In genomic region chr10:51145388-51145787, GRCh38 we compare ENCODE assay signal across 15 cellular contexts.
A peak's percentile ranks its signal among the peaks of the same experiment; 100 is the strongest.
DNase-seq lines count a peak whose midpoint lies in the region; ATAC-seq and TF ChIP-seq lines count a peak whose summit lies in the region.
"Had no signal": no experiment of that assay in that cellular context is flagged by ENCODE, and none has a peak within 500 bp of the region (broad histone marks: within the 10 kb centered on the region; RNA-seq: fewer than 3 reads in every experiment).

No MANE protein-coding gene starts in this region.

- H3K27me3 ChIP-seq in gastroesophageal sphincter (no peaks in the 10 kb centered on the region), thoracic aorta (replicated peaks; ENCODE audit: insufficient read depth) (no peaks in the 10 kb centered on the region)
- H3K27me3 ChIP-seq: BE2C had no signal

- TF ChIP-seq EP300 in gastroesophageal sphincter (IDR thresholded peaks at IDR 0.05), result no peak

- peak overlapping the region; percentile 6; the same call in 1 of the 2 replicates for H3K27ac Mint-ChIP-seq in WTC11
- H3K27ac Mint-ChIP-seq in activated naive CD8-positive, alpha-beta T cell treated with anti-CD3 and anti-CD28 coated beads, Interleukin-2, amount 50 U/mL, for 24 hours, result no peak overlapping the region
- H3K27ac Mint-ChIP-seq: CD4-positive, alpha-beta memory T cell had no signal

- CTCF ChIA-PET in WTC11 (lab: Charles Lee), result interaction anchor here (0.6 kb wide), 2 partner anchors 320 to 763 kb away, joined by 3 read pairs; no protein-coding TSS in a partner anchor

- TF ChIP-seq POLR2A in gastroesophageal sphincter (IDR thresholded peaks at IDR 0.05), result no peak

- H3K27ac ChIP-seq in gastroesophageal sphincter (peak overlapping the region in 3 of 4 donors; percentile 9 to 29 (median 14)), thoracic aorta (peak overlapping the region in 1 of 2 donors; percentile 57)
- H3K27ac ChIP-seq: A549, C4-2B, HL-60 had no signal

- H3K36me3 ChIP-seq in gastroesophageal sphincter (no peaks in the 10 kb centered on the region), thoracic aorta (no peaks in the 10 kb centered on the region)
- H3K36me3 ChIP-seq: BE2C had no signal

- H3K4me1 ChIP-seq in gastroesophageal sphincter (peaks cover 0 to 32% (median 3%) of the 10 kb centered on the region in 3 donors), thoracic aorta (ENCODE audit: control insufficient read depth in 1 of 2, low read depth in 2 of 2) (peaks cover 13 to 52% of the 10 kb centered on the region in 2 donors)
- H3K4me1 ChIP-seq: A549, BE2C had no signal

- POLR2A ChIA-PET in WTC11 (lab: Charles Lee), result no interaction called here

- no peaks in the 10 kb centered on the region for H3K27me3 Mint-ChIP-seq in WTC11 (ENCODE audit: low read depth)
- peaks cover 2% of the 10 kb centered on the region for H3K27me3 Mint-ChIP-seq in activated naive CD8-positive, alpha-beta T cell treated with anti-CD3 and anti-CD28 coated beads, Interleukin-2, amount 50 U/mL, for 24 hours
- H3K27me3 Mint-ChIP-seq: CD4-positive, alpha-beta memory T cell had no signal

- H3K9me3 ChIP-seq in gastroesophageal sphincter (no peaks in the 10 kb centered on the region), thoracic aorta (no peaks in the 10 kb centered on the region)
- H3K9me3 ChIP-seq: A549, BE2C had no signal

- peaks cover 5% of the 10 kb centered on the region for H3K4me1 Mint-ChIP-seq in WTC11
- H3K4me1 Mint-ChIP-seq in activated naive CD8-positive, alpha-beta T cell treated with anti-CD3 and anti-CD28 coated beads, Interleukin-2, amount 50 U/mL, for 24 hours, result no peaks in the 10 kb centered on the region
- H3K4me1 Mint-ChIP-seq: CD4-positive, alpha-beta memory T cell had no signal

- ATAC-seq in WTC11 (no peak), gastroesophageal sphincter (no peak), thoracic aorta (ENCODE audit: insufficient number of reproducible peaks, low FRiP score, low read depth) (no peak), HG02610 (IDR thresholded peaks at IDR 0.05; ENCODE audit: unreplicated experiment) (no peak)
- ATAC-seq in activated naive CD8-positive, alpha-beta T cell treated with anti-CD3 and anti-CD28 coated beads, Interleukin-2, amount 50 U/mL, for 24 hours, result no peak
- ATAC-seq: A549, GM12878, HCT116 had no signal

- H3K4me3 ChIP-seq in gastroesophageal sphincter, result no peak overlapping the region
- peak overlapping the region; percentile 3 for H3K4me3 ChIP-seq in thoracic aorta
- H3K4me3 ChIP-seq: A549, GM12878 had no signal

- no peaks in the 10 kb centered on the region for H3K36me3 Mint-ChIP-seq in WTC11
- no peaks in the 10 kb centered on the region for H3K36me3 Mint-ChIP-seq in activated naive CD8-positive, alpha-beta T cell treated with anti-CD3 and anti-CD28 coated beads, Interleukin-2, amount 50 U/mL, for 24 hours (ENCODE audit: low read depth)
- H3K36me3 Mint-ChIP-seq: CD4-positive, alpha-beta memory T cell had no signal

- no peak overlapping the region for H3K4me3 Mint-ChIP-seq in WTC11
- no peak overlapping the region for H3K4me3 Mint-ChIP-seq in activated naive CD8-positive, alpha-beta T cell treated with anti-CD3 and anti-CD28 coated beads, Interleukin-2, amount 50 U/mL, for 24 hours
- H3K4me3 Mint-ChIP-seq: CD4-positive, alpha-beta memory T cell had no signal

- no peaks in the 10 kb centered on the region for H3K9me3 Mint-ChIP-seq in WTC11
- H3K9me3 Mint-ChIP-seq in activated naive CD8-positive, alpha-beta T cell treated with anti-CD3 and anti-CD28 coated beads, Interleukin-2, amount 50 U/mL, for 24 hours, result peaks cover 4% of the 10 kb centered on the region

- WGBS in gastroesophageal sphincter (ENCODE audit: low coverage in 1 of 2), 2 donors, result 31 to 41% methylated on average over 7 of the region's 7 CpGs

- no peak for DNase-seq in WTC11 (ENCODE audit: low spot score)
- DNase-seq in midbrain (lab: John Stamatoyannopoulos, UW), result peak; percentile 8
- no peak for DNase-seq in thoracic aorta (ENCODE audit: low spot score)
- DNase-seq in activated naive CD8-positive, alpha-beta T cell treated with anti-CD3 and anti-CD28 coated beads, Interleukin-2, amount 50 U/mL, for 24 hours, result no peak
- DNase-seq in LoVo (ENCODE audit: low spot score), result no peak
- DNase-seq: BE2C; CD4-positive, alpha-beta memory T cell; DMS79 had no signal

- TF ChIP-seq CTCF in WTC11 (IDR thresholded peaks at IDR 0.05) (no peak), gastroesophageal sphincter (IDR thresholded peaks at IDR 0.05) (no peak), thoracic aorta (IDR thresholded peaks at IDR 0.05) (no peak)

TF ChIP-seq in WTC11, 78 proteins besides CTCF, POLR2A, EP300 and RAD21:
- no peak for TF ChIP-seq ELF4 (CRISPR knock-in tag; IDR thresholded peaks at IDR 0.05; ENCODE audit: low read depth)
- TF ChIP-seq ATF6 (CRISPR knock-in tag; IDR thresholded peaks at IDR 0.05), result no peak
- TF ChIP-seq ZMAT4 (CRISPR knock-in tag; IDR thresholded peaks at IDR 0.05), result no peak
- no peak for TF ChIP-seq ZBTB43 (CRISPR knock-in tag; IDR thresholded peaks at IDR 0.05)
- no peak for TF ChIP-seq TEAD4 (CRISPR knock-in tag; IDR thresholded peaks at IDR 0.05)
- no peak for TF ChIP-seq CREM (CRISPR knock-in tag; IDR thresholded peaks at IDR 0.05)
- no peak for TF ChIP-seq JUN (CRISPR knock-in tag; IDR thresholded peaks at IDR 0.05)
- TF ChIP-seq KAT7 (CRISPR knock-in tag; IDR thresholded peaks at IDR 0.05; ENCODE audit: borderline replicate concordance), result no peak
- no peak for TF ChIP-seq ZNF317 (CRISPR knock-in tag; IDR thresholded peaks at IDR 0.05; ENCODE audit: borderline replicate concordance, low read depth)
- TF ChIP-seq IRF2 (CRISPR knock-in tag; IDR thresholded peaks at IDR 0.05; ENCODE audit: borderline replicate concordance, low read depth), result no peak
- no peak for TF ChIP-seq ZBTB21 (CRISPR knock-in tag; IDR thresholded peaks at IDR 0.05; ENCODE audit: borderline replicate concordance)
- TF ChIP-seq PRRX2 (CRISPR knock-in tag; IDR thresholded peaks at IDR 0.05), result no peak
- TF ChIP-seq OVOL2 (CRISPR knock-in tag; IDR thresholded peaks at IDR 0.05; ENCODE audit: borderline replicate concordance), result no peak
- TF ChIP-seq NFATC4 (CRISPR knock-in tag; IDR thresholded peaks at IDR 0.05), result no peak
